ENCODE assay signal across 9 cellular contexts in genomic region chr7:96285579-96285978, GRCh38. TPM values are rescaled to one million over a fixed set of nuclear protein-coding genes. Genes with fewer than 3 reads are reported as not detected.
DNase-seq lines count a peak whose midpoint lies in the region; ATAC-seq and TF ChIP-seq lines count a peak whose summit lies in the region.
"Had no signal": no experiment of that assay in that cellular context is flagged by ENCODE, and none has a peak within 500 bp of the region (broad histone marks: within the 10 kb centered on the region; RNA-seq: fewer than 3 reads in every experiment).

No MANE protein-coding gene starts in this region.

- H3K4me1 ChIP-seq in fibroblast of lung (ENCODE audit: control insufficient read depth, extremely low read depth, insufficient read depth, low read length), result no peaks in the 10 kb centered on the region

- no peak overlapping the region for H3K4me3 Mint-ChIP-seq in progenitor cell of endocrine pancreas (ENCODE audit: low read depth)

- no peaks in the 10 kb centered on the region for H3K4me1 Mint-ChIP-seq in progenitor cell of endocrine pancreas (ENCODE audit: low read depth)

- no peak overlapping the region for H3K27ac Mint-ChIP-seq in progenitor cell of endocrine pancreas

- H3K4me2 ChIP-seq in fibroblast of lung (ENCODE audit: extremely low read depth, insufficient read depth, low read length), result peak overlapping the region; percentile 35

- no peaks in the 10 kb centered on the region for H3K9me3 ChIP-seq in fibroblast of lung (ENCODE audit: control insufficient read depth, insufficient read depth, low read depth, low read length)

- TF ChIP-seq CTCF in fibroblast of lung (conservative IDR thresholded peaks at IDR 0.05 in 1 of 2, IDR thresholded peaks at IDR 0.05 in 1 of 2; ENCODE audit: low read depth in 1 of 2, low read length in 2 of 2) (no peak), progenitor cell of endocrine pancreas (IDR thresholded peaks at IDR 0.05; ENCODE audit: unreplicated experiment) (no peak)

- peak in 1 of 2 donors; percentile 6 for DNase-seq in fibroblast of lung (ENCODE audit: low read depth in 2 of 2)
- DNase-seq in progenitor cell of endocrine pancreas (ENCODE audit: low spot score, unreplicated experiment), result no peak
- DNase-seq in DMS 273 (lab: John Stamatoyannopoulos, UW; ENCODE audit: unreplicated experiment), result no peak
- no peak for DNase-seq in SKM-1 (lab: John Stamatoyannopoulos, UW; ENCODE audit: unreplicated experiment)
- no peak for DNase-seq in cardiac septum (ENCODE audit: low spot score)
- DNase-seq: PC-3 had no signal

- no peaks in the 10 kb centered on the region for H4K20me1 ChIP-seq in fibroblast of lung (ENCODE audit: control insufficient read depth, extremely low read depth, insufficient read depth, low read length)

- no peak overlapping the region for H3K27ac ChIP-seq in fibroblast of lung (ENCODE audit: insufficient read depth, low read length)

- H2AFZ ChIP-seq in fibroblast of lung (ENCODE audit: low read length), result no peak overlapping the region

- peaks cover 21% of the 10 kb centered on the region for H3K36me3 Mint-ChIP-seq in progenitor cell of endocrine pancreas (ENCODE audit: insufficient read depth)

- H3K36me3 ChIP-seq in fibroblast of lung (ENCODE audit: control insufficient read depth, insufficient read depth, low read length), result no peaks in the 10 kb centered on the region

- H3K27me3 ChIP-seq in fibroblast of lung (ENCODE audit: control insufficient read depth, insufficient read depth, low read length), result no peaks in the 10 kb centered on the region

- no peak overlapping the region for H3K9ac ChIP-seq in fibroblast of lung (ENCODE audit: insufficient read depth, low read length)

- no peak overlapping the region for H3K4me3 ChIP-seq in fibroblast of lung (replicated peaks in 1 of 4; ENCODE audit: control extremely low read depth in 1 of 4, insufficient read depth in 1 of 4, low read depth in 3 of 4, low read length in 4 of 4)

- intact Hi-C loops in cardiac septum (cut with DNase I), result no loop called here

- no peaks in the 10 kb centered on the region for H3K79me2 ChIP-seq in fibroblast of lung (ENCODE audit: control insufficient read depth, insufficient read depth, low read length)

- ATAC-seq in GM18517 (IDR thresholded peaks at IDR 0.05; ENCODE audit: unreplicated experiment) (peak; percentile 87), GM21423 (IDR thresholded peaks at IDR 0.05; ENCODE audit: unreplicated experiment) (peak; percentile 84), HG03457 (IDR thresholded peaks at IDR 0.05; ENCODE audit: unreplicated experiment) (peak; percentile 82)

- no peaks in the 10 kb centered on the region for H3K27me3 Mint-ChIP-seq in progenitor cell of endocrine pancreas

- H3K9me3 Mint-ChIP-seq in progenitor cell of endocrine pancreas (ENCODE audit: low read depth), result peaks cover 13% of the 10 kb centered on the region

RNA-seq across cellular contexts. Expression of gene SLC25A13, which starts 36.3 kb away (rescaled TPM):
- 6.9 TPM in 2 replicates for total RNA-seq in fibroblast of lung
- polyA plus RNA-seq in fibroblast of lung, result 12.0 and 14.1 TPM in 2 replicates
- 7.6 and 9.3 TPM in 2 replicates for polyA plus RNA-seq in fibroblast of lung (2012)
- 0.71 and 7.7 TPM in 2 replicates for polyA minus RNA-seq in fibroblast of lung (ENCODE audit: low replicate concordance)
- 54.0 and 58.0 TPM in 2 replicates for total RNA-seq in progenitor cell of endocrine pancreas
- total RNA-seq in cardiac septum, result 10.5 TPM
